ENCODE assay signal across 10 cellular contexts in the genomic region with DNA sequence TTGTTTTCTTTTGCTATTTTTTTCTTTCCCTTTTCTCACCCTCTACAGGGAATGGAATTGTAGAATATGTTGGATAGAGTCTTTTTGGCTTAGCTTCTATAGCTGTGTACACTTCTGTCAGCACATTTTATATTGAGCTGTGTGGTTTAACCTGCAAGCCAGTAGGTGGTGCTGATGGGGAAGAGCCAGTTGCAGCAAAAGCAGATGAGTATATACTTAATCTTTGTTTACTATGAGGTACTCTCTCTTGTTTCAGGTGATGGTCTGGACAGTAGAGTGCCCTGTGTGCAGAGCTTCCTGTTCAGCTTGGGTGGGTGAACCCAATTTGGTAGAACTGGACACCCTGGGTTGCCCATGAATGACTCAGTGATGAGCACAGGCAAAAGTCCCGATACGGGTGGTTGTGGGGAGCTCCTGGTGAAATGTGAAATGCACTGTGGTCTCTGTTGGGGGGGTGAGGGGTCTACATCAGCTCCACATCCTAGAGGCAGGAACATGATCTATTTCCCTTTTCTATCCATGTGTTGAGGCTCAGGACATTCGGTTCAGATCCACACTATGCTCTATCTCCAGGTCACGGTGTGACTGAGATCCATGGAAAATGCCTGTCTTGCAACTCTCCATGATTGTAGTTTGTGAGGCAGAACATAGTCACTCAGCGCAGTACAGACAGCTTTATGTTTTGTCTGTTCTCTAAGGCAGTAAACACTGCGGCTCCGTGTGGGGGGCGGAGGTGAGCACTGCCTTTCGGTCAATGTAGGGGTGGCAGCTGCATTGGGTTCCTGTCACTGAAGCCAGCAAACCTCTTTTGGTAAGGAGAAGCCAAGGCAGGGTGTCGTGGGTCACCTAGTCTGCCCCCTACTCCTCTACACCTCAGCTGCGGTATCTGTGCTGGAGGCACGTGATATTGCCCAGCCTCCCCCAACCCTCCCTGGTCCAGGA.
A peak's percentile ranks its signal among the peaks of the same experiment; 100 is the strongest.
DNase-seq lines count a peak whose midpoint lies in the region; ATAC-seq and TF ChIP-seq lines count a peak whose summit lies in the region.
"Had no signal": no experiment of that assay in that cellular context is flagged by ENCODE, and none has a peak within 500 bp of the region (broad histone marks: within the 10 kb centered on the region; RNA-seq: fewer than 3 reads in every experiment).

No MANE protein-coding gene starts in this region.

- no peaks in the 10 kb centered on the region for H3K27me3 Mint-ChIP-seq in Caco-2 (ENCODE audit: insufficient read depth, unreplicated experiment)
- H3K27me3 Mint-ChIP-seq in T-helper 2 cell treated with Interferon-gamma antibody and Interleukin-4, amounts not matched to agents 5 μg/mL and 100 μg/mL, for 36 hours (ENCODE audit: low read depth) = no peaks in the 10 kb centered on the region
- H3K27me3 Mint-ChIP-seq: activated naive CD4-positive, alpha-beta T cell treated with anti-CD3 and anti-CD28 coated beads, Interleukin-2, amount 50 U/mL, for 24 hours had no signal

- POLR2A ChIA-PET in Caco-2 (lab: Charles Lee) = no interaction called here

- H3K4me3 ChIP-seq in Caco-2 (ENCODE audit: low read depth, low read length) (no peak overlapping the region), kidney epithelial cell (ENCODE audit: low read depth, low read length) (no peak overlapping the region)
- H3K4me3 ChIP-seq: Peyer's patch had no signal

- DNase-seq in Caco-2 = peak in 1 of 2 experiments; percentile 6
- peak; percentile 7 for DNase-seq in UCSD-AML1 (lab: John Stamatoyannopoulos, UW; ENCODE audit: unreplicated experiment)
- no peak for DNase-seq in kidney epithelial cell (ENCODE audit: low read depth)
- DNase-seq in T-helper 2 cell treated with Interferon-gamma antibody and Interleukin-4, amounts not matched to agents 5 μg/mL and 100 μg/mL, for 36 hours (ENCODE audit: low spot score) = no peak
- DNase-seq: Peyer's patch had no signal

- no peaks in the 10 kb centered on the region for H3K4me1 Mint-ChIP-seq in Caco-2 (ENCODE audit: low read depth, unreplicated experiment)
- H3K4me1 Mint-ChIP-seq in T-helper 2 cell treated with Interferon-gamma antibody and Interleukin-4, amounts not matched to agents 5 μg/mL and 100 μg/mL, for 36 hours (ENCODE audit: low read depth) = no peaks in the 10 kb centered on the region
- H3K4me1 Mint-ChIP-seq: activated naive CD4-positive, alpha-beta T cell treated with anti-CD3 and anti-CD28 coated beads, Interleukin-2, amount 50 U/mL, for 24 hours had no signal

- H3K9me3 ChIP-seq in Caco-2 = no peaks in the 10 kb centered on the region
- H3K9me3 ChIP-seq: Peyer's patch had no signal

- H3K36me3 ChIP-seq in Caco-2 (ENCODE audit: control insufficient read depth, insufficient read depth, low read length) (no peaks in the 10 kb centered on the region), kidney epithelial cell (ENCODE audit: control insufficient read depth, insufficient read depth, low read length) (no peaks in the 10 kb centered on the region)
- H3K36me3 ChIP-seq: Peyer's patch had no signal

- H3K4me1 ChIP-seq in Caco-2 = no peaks in the 10 kb centered on the region
- H3K4me1 ChIP-seq: Peyer's patch had no signal

- BruUV-seq in Caco-2 (replicated peaks; lab: Mats Ljungman, UMichigan) = no TSS peak

- no peaks in the 10 kb centered on the region for H3K36me3 Mint-ChIP-seq in Caco-2 (ENCODE audit: insufficient read depth, unreplicated experiment)
- no peaks in the 10 kb centered on the region for H3K36me3 Mint-ChIP-seq in T-helper 2 cell treated with Interferon-gamma antibody and Interleukin-4, amounts not matched to agents 5 μg/mL and 100 μg/mL, for 36 hours (ENCODE audit: low read depth)
- H3K36me3 Mint-ChIP-seq: activated naive CD4-positive, alpha-beta T cell treated with anti-CD3 and anti-CD28 coated beads, Interleukin-2, amount 50 U/mL, for 24 hours had no signal

- H3K27me3 ChIP-seq in Caco-2 (replicated peaks; ENCODE audit: control insufficient read depth, insufficient read depth, low read length) (no peaks in the 10 kb centered on the region), kidney epithelial cell (ENCODE audit: control insufficient read depth, insufficient read depth, low read length) (no peaks in the 10 kb centered on the region)
- H3K27me3 ChIP-seq: Peyer's patch had no signal

- intact Hi-C loops in Caco-2 (cut with micrococcal nuclease; ENCODE audit: unreplicated experiment) = no loop called here

- CTCF ChIA-PET in Caco-2 (lab: Charles Lee) = no interaction called here

- H3K4me3 Mint-ChIP-seq in Caco-2 (ENCODE audit: unreplicated experiment) = no peak overlapping the region
- H3K4me3 Mint-ChIP-seq in T-helper 2 cell treated with Interferon-gamma antibody and Interleukin-4, amounts not matched to agents 5 μg/mL and 100 μg/mL, for 36 hours = no peak overlapping the region
- H3K4me3 Mint-ChIP-seq: activated naive CD4-positive, alpha-beta T cell treated with anti-CD3 and anti-CD28 coated beads, Interleukin-2, amount 50 U/mL, for 24 hours had no signal

- H3K27ac Mint-ChIP-seq in Caco-2 (ENCODE audit: unreplicated experiment) = no peak overlapping the region
- H3K27ac Mint-ChIP-seq in T-helper 2 cell treated with Interferon-gamma antibody and Interleukin-4, amounts not matched to agents 5 μg/mL and 100 μg/mL, for 36 hours = no peak overlapping the region
- H3K27ac Mint-ChIP-seq: activated naive CD4-positive, alpha-beta T cell treated with anti-CD3 and anti-CD28 coated beads, Interleukin-2, amount 50 U/mL, for 24 hours had no signal

- no peaks in the 10 kb centered on the region for H3K9me3 Mint-ChIP-seq in Caco-2 (ENCODE audit: unreplicated experiment)
- peaks cover 22% of the 10 kb centered on the region for H3K9me3 Mint-ChIP-seq in T-helper 2 cell treated with Interferon-gamma antibody and Interleukin-4, amounts not matched to agents 5 μg/mL and 100 μg/mL, for 36 hours

- ATAC-seq in HG02798 (IDR thresholded peaks at IDR 0.05; ENCODE audit: poor library complexity, unreplicated experiment) = peak; percentile 51
- ATAC-seq in GM19397 (IDR thresholded peaks at IDR 0.05; ENCODE audit: unreplicated experiment) = no peak
- no peak for ATAC-seq in HG03175 (IDR thresholded peaks at IDR 0.05; ENCODE audit: unreplicated experiment)
- ATAC-seq in HG02610 (IDR thresholded peaks at IDR 0.05; ENCODE audit: unreplicated experiment) = no peak

- TF ChIP-seq CTCF in Caco-2 (IDR thresholded peaks at IDR 0.05; ENCODE audit: insufficient read depth in 1 of 2, low read depth in 1 of 2, low read length in 1 of 2, severe bottlenecking in 1 of 2, unreplicated experiment in 1 of 2) (peak; percentile 29 to 36), kidney epithelial cell (IDR thresholded peaks at IDR 0.05; ENCODE audit: insufficient read depth, low read length, poor library complexity, severe bottlenecking) (peak; percentile 59)
